1 cellular context compared by ENCODE assay signal in genomic region chr7:4724648-4725013, GRCh38.
TF ChIP-seq lines count a peak whose summit lies in the region.

No MANE protein-coding gene starts in this region.

TF ChIP-seq in liver, 16 proteins besides CTCF, POLR2A, EP300 and RAD21:
- TF ChIP-seq REST (IDR thresholded peaks at IDR 0.05) (no peak), HNF4G (IDR thresholded peaks at IDR 0.05) (no peak), HNF4A (conservative IDR thresholded peaks at IDR 0.05) (no peak), MAX (IDR thresholded peaks at IDR 0.05) (no peak), SP1 (IDR thresholded peaks at IDR 0.05) (no peak)
